Comparison of ENCODE assay signal across 8 cellular contexts in genomic region chr2:172864182-172864581, GRCh38.
DNase-seq lines count a peak whose midpoint lies in the region; ATAC-seq and TF ChIP-seq lines count a peak whose summit lies in the region.

No MANE protein-coding gene starts in this region.

- POLR2A ChIA-PET in Panc1 (lab: Charles Lee) = no interaction called here

- no peaks in the 10 kb centered on the region for H3K79me1 ChIP-seq in H9 (ENCODE audit: insufficient read depth, low read depth, low read length, poor library complexity, severe bottlenecking)

- H2BK120ac ChIP-seq in H9 (ENCODE audit: low read depth, low read length, poor library complexity, severe bottlenecking) = no peak overlapping the region

- no peaks in the 10 kb centered on the region for H3K36me3 Mint-ChIP-seq in H9 (ENCODE audit: insufficient read depth in 1 of 3, low read depth in 3 of 3)

- H4K8ac ChIP-seq in H9 (replicated peaks; ENCODE audit: insufficient read length, low read depth, low read length) = no peak overlapping the region

- H3K4ac ChIP-seq in H9 (ENCODE audit: low read depth, low read length) = no peak overlapping the region

- H3K79me2 ChIP-seq in H9 (ENCODE audit: insufficient read depth, low read length) = no peaks in the 10 kb centered on the region

- DNase-seq in C1 segment of cervical spinal cord (lab: John Stamatoyannopoulos, UW) (peak in 9 of 14 donors; percentile 5 to 45 (median 15)), H9 (peak; percentile 74), Panc1 (ENCODE audit: low read depth, low spot score) (peak; percentile 24), astrocyte of the spinal cord (ENCODE audit: low read depth, low spot score) (peak; percentile 40), iris pigment epithelial cell (ENCODE audit: low read depth) (peak; percentile 57), NCI-H2171 (lab: John Stamatoyannopoulos, UW) (no peak)
- peak; percentile 9 to 51 (median 11) for DNase-seq in stimulated activated CD4-positive, alpha-beta T cell treated with anti-CD3 and anti-CD28 coated beads, TNF-alpha, amount 100 ng/mL, for 24 hours (ENCODE audit: low read depth in 3 of 3)

- intact Hi-C loops in Panc1 (cut with micrococcal nuclease; ENCODE audit: unreplicated experiment) = no loop called here

- CTCF ChIA-PET in Panc1 (lab: Charles Lee) = no interaction called here

- H3K23me2 ChIP-seq in H9 (ENCODE audit: insufficient read length, low read depth, low read length, poor library complexity, severe bottlenecking) = no peaks in the 10 kb centered on the region

- no peaks in the 10 kb centered on the region; the same call in 1 of the 2 replicates for H3K27me3 Mint-ChIP-seq in H9 (ENCODE audit: low read depth)

- H4K20me1 ChIP-seq in H9 (ENCODE audit: control insufficient read depth, insufficient read depth, insufficient read length) = no peaks in the 10 kb centered on the region

- H3K14ac ChIP-seq in H9 (ENCODE audit: insufficient read depth, low read length) = no peak overlapping the region

- no peak overlapping the region for H3K56ac ChIP-seq in H9 (ENCODE audit: insufficient read length, low read depth, low read length)

- H4K91ac ChIP-seq in H9 (ENCODE audit: insufficient read length, low read depth, low read length) = no peak overlapping the region

- H3K4me1 Mint-ChIP-seq in H9 = no peaks in the 10 kb centered on the region; a peak in 2 of 4 replicates

- H2BK5ac ChIP-seq in H9 (ENCODE audit: insufficient read length, low read length) = no peak overlapping the region

- H2AK5ac ChIP-seq in H9 (ENCODE audit: insufficient read length, low read length) = no peak overlapping the region

- no peak overlapping the region for H4K5ac ChIP-seq in H9 (ENCODE audit: insufficient read length, low read depth, low read length)

- H3K27me3 ChIP-seq in H9 (ENCODE audit: insufficient read depth, low read length) = no peaks in the 10 kb centered on the region
- H3K27me3 ChIP-seq in Panc1 (ENCODE audit: control insufficient read depth, insufficient read depth, low read length) = no peaks in the 10 kb centered on the region

- H3K27ac ChIP-seq in H9 (ENCODE audit: insufficient read length, low read depth, low read length) (no peak overlapping the region), Panc1 (ENCODE audit: low read length) (no peak overlapping the region)

- no peak overlapping the region for H2BK15ac ChIP-seq in H9 (ENCODE audit: low read depth, low read length)

- TF ChIP-seq CTCF in H9 (conservative IDR thresholded peaks at IDR 0.05) = peak; percentile 89
- peak; percentile 74 for TF ChIP-seq CTCF in Panc1 (IDR thresholded peaks at IDR 0.05)
- peak; percentile 80 for TF ChIP-seq CTCF in astrocyte of the spinal cord (IDR thresholded peaks at IDR 0.05; ENCODE audit: low read depth, low read length)

- no peak overlapping the region for H3K9ac ChIP-seq in H9 (ENCODE audit: extremely low read depth, insufficient read length, low read length)

- H3K27ac Mint-ChIP-seq in H9 = no peak overlapping the region

- H3K4me2 ChIP-seq in H9 (ENCODE audit: insufficient read depth, insufficient read length, low read length) = no peak overlapping the region

- BruUV-seq in Panc1 (replicated peaks; lab: Mats Ljungman, UMichigan) = no TSS peak

- H2BK20ac ChIP-seq in H9 (ENCODE audit: low read depth, low read length, poor library complexity, severe bottlenecking) = no peak overlapping the region

- ATAC-seq in Panc1 (peak; percentile 75), HG03565 (IDR thresholded peaks at IDR 0.05; ENCODE audit: unreplicated experiment) (no peak)

- no peak overlapping the region for H3K18ac ChIP-seq in H9 (ENCODE audit: insufficient read length, low read depth, low read length)

- no peak overlapping the region for H3K23ac ChIP-seq in H9 (ENCODE audit: insufficient read length, low read depth, low read length)

- no peak overlapping the region for H2BK12ac ChIP-seq in H9 (ENCODE audit: insufficient read length, low read depth, low read length)

- H3T11ph ChIP-seq in H9 (ENCODE audit: low read length) = no peak overlapping the region

- in situ Hi-C loops in Panc1 (cut with HindIII; ENCODE audit: low pct_unique_long_range_greater_than_20kb, low sequenced_read_pairs) (no loop called here), astrocyte of the spinal cord (cut with HindIII; ENCODE audit: low sequenced_read_pairs) (no loop called here)

- H3K4me3 ChIP-seq in Panc1 (ENCODE audit: low read depth in 2 of 2, low read length in 2 of 2) (no peak overlapping the region), astrocyte of the spinal cord (ENCODE audit: low read depth, low read length) (no peak overlapping the region)

- H3K4me3 Mint-ChIP-seq in H9 = no peak overlapping the region

- no peaks in the 10 kb centered on the region for H3K4me1 ChIP-seq in H9 (ENCODE audit: insufficient read depth, low read length)
- no peaks in the 10 kb centered on the region for H3K4me1 ChIP-seq in Panc1 (ENCODE audit: control insufficient read depth, insufficient read depth, low read length)

- H3K9me3 Mint-ChIP-seq in H9 = no peaks in the 10 kb centered on the region

- no CpG with 5 or more reads among the region's 5 CpGs for WGBS in H9 (ENCODE audit: extremely low coverage, insufficient read length, low lambda C conversion rate)

- H2AFZ ChIP-seq in H9 (ENCODE audit: low read length) = no peak overlapping the region

- no peaks in the 10 kb centered on the region for H3K36me3 ChIP-seq in Panc1 (ENCODE audit: control insufficient read depth, insufficient read depth, low read length)

- H3K9me3 ChIP-seq in H9 (ENCODE audit: control insufficient read depth, low read depth, low read length) = no peaks in the 10 kb centered on the region
- H3K9me3 ChIP-seq in Panc1 (ENCODE audit: control insufficient read depth, insufficient read depth, low read depth, low read length) = no peaks in the 10 kb centered on the region
